Comparison of ENCODE assay signal across 1 cellular context in genomic region chr16:30521873-30522641, GRCh38.
A peak's percentile ranks its signal among the peaks of the same experiment; 100 is the strongest.
TF ChIP-seq lines count a peak whose summit lies in the region.

No MANE protein-coding gene starts in this region.

TF ChIP-seq in HepG2, 621 proteins besides CTCF, POLR2A, EP300 and RAD21 (continued from another document and continues in another):
- no peak for TF ChIP-seq KLF12 (CRISPR knock-in tag; IDR thresholded peaks at IDR 0.05; ENCODE audit: borderline replicate concordance)
- TF ChIP-seq MED1 (CRISPR knock-in tag; IDR thresholded peaks at IDR 0.05): no peak; the same call in 1 of the 2 replicates
- no peak for TF ChIP-seq PHB2 (IDR thresholded peaks at IDR 0.05; ENCODE audit: partially characterized antibody)
- no peak for TF ChIP-seq TAF1 (CRISPR knock-in tag; IDR thresholded peaks at IDR 0.05)
- no peak for TF ChIP-seq KLF9 (CRISPR knock-in tag; IDR thresholded peaks at IDR 0.05; ENCODE audit: low read depth)
- TF ChIP-seq GZF1 (CRISPR knock-in tag; IDR thresholded peaks at IDR 0.05): no peak
- no peak for TF ChIP-seq ZNF777 (CRISPR knock-in tag; IDR thresholded peaks at IDR 0.05)
- no peak for TF ChIP-seq ZBTB49 (CRISPR knock-in tag; IDR thresholded peaks at IDR 0.05; ENCODE audit: borderline replicate concordance)
- TF ChIP-seq GATA4 (IDR thresholded peaks at IDR 0.05; ENCODE audit: borderline replicate concordance, low read depth): no peak
- no peak for TF ChIP-seq ISL2 (CRISPR knock-in tag; IDR thresholded peaks at IDR 0.05)
- TF ChIP-seq KLF13 (CRISPR knock-in tag; IDR thresholded peaks at IDR 0.05): no peak
- TF ChIP-seq ZNF775 (CRISPR knock-in tag; IDR thresholded peaks at IDR 0.05; ENCODE audit: borderline replicate concordance): no peak
- peak; percentile 30; the same call in 1 of the 2 replicates for TF ChIP-seq MYC (CRISPR knock-in tag; IDR thresholded peaks at IDR 0.05; ENCODE audit: borderline replicate concordance)
- TF ChIP-seq SRY (CRISPR knock-in tag; IDR thresholded peaks at IDR 0.05): peak; percentile 79
- TF ChIP-seq, protein P1, sequence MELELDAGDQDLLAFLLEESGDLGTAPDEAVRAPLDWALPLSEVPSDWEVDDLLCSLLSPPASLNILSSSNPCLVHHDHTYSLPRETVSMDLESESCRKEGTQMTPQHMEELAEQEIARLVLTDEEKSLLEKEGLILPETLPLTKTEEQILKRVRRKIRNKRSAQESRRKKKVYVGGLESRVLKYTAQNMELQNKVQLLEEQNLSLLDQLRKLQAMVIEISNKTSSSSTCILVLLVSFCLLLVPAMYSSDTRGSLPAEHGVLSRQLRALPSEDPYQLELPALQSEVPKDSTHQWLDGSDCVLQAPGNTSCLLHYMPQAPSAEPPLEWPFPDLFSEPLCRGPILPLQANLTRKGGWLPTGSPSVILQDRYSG (CRISPR knock-in tag; IDR thresholded peaks at IDR 0.05): no peak
- no peak for TF ChIP-seq ETV6 (CRISPR knock-in tag; conservative IDR thresholded peaks at IDR 0.05)
- TF ChIP-seq ZFY (CRISPR knock-in tag; IDR thresholded peaks at IDR 0.05): peak; percentile 52; the same call in 1 of the 2 replicates
- peak; percentile 34; the same call in 1 of the 2 replicates for TF ChIP-seq ZMYM2 (CRISPR knock-in tag; IDR thresholded peaks at IDR 0.05)
- TF ChIP-seq CREM (IDR thresholded peaks at IDR 0.05): peak; percentile 87
- TF ChIP-seq CREM (CRISPR knock-in tag; IDR thresholded peaks at IDR 0.05): 0 out of 2 replicates have a peak, but pooled peaks have one; percentile 26
- TF ChIP-seq ZC3H13 (CRISPR knock-in tag; IDR thresholded peaks at IDR 0.05): no peak
- TF ChIP-seq SMC3 (IDR thresholded peaks at IDR 0.05; ENCODE audit: low read length): no peak
- no peak for TF ChIP-seq ZNF263 (CRISPR knock-in tag; IDR thresholded peaks at IDR 0.05)
- no peak for TF ChIP-seq E2F5 (CRISPR knock-in tag; conservative IDR thresholded peaks at IDR 0.05)
- no peak for TF ChIP-seq ZNF703 (CRISPR knock-in tag; IDR thresholded peaks at IDR 0.05; ENCODE audit: borderline replicate concordance)
- peak; percentile 69; the same call in 1 of the 2 replicates for TF ChIP-seq ZNF441 (CRISPR knock-in tag; IDR thresholded peaks at IDR 0.05; ENCODE audit: borderline replicate concordance)
- TF ChIP-seq ZNF629 (CRISPR knock-in tag; conservative IDR thresholded peaks at IDR 0.05): 0 out of 2 replicates have a peak, but pooled peaks have one; percentile 31
- TF ChIP-seq NR2F2 (IDR thresholded peaks at IDR 0.05; ENCODE audit: borderline replicate concordance, low read depth): no peak
- peak; percentile 90 for TF ChIP-seq BORCS8-MEF2B (CRISPR knock-in tag; IDR thresholded peaks at IDR 0.05)
- no peak for TF ChIP-seq ZFP41 (CRISPR knock-in tag; IDR thresholded peaks at IDR 0.05; ENCODE audit: borderline replicate concordance)
- no peak for TF ChIP-seq ZSCAN20 (CRISPR knock-in tag; IDR thresholded peaks at IDR 0.05; ENCODE audit: borderline replicate concordance)
- no peak for TF ChIP-seq KDM3A (CRISPR knock-in tag; IDR thresholded peaks at IDR 0.05; ENCODE audit: low read depth)
- peak; percentile 69; the same call in 1 of the 2 replicates for TF ChIP-seq ZNF607 (CRISPR knock-in tag; IDR thresholded peaks at IDR 0.05; ENCODE audit: borderline replicate concordance)
- TF ChIP-seq MXD4 (CRISPR knock-in tag; IDR thresholded peaks at IDR 0.05): peak; percentile 60
- TF ChIP-seq RARG (CRISPR knock-in tag; IDR thresholded peaks at IDR 0.05; ENCODE audit: low read depth): no peak
- TF ChIP-seq, protein P2, sequence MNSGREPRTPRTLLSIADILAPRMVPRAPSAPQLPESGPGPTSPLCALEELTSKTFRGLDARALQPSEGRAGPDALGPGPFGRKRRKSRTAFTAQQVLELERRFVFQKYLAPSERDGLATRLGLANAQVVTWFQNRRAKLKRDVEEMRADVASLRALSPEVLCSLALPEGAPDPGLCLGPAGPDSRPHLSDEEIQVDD (CRISPR knock-in tag; IDR thresholded peaks at IDR 0.05; ENCODE audit: borderline replicate concordance): no peak
- no peak for TF ChIP-seq ZNF614 (CRISPR knock-in tag; IDR thresholded peaks at IDR 0.05; ENCODE audit: borderline replicate concordance)
- no peak for TF ChIP-seq GLMP (CRISPR knock-in tag; IDR thresholded peaks at IDR 0.05; ENCODE audit: borderline replicate concordance)
- TF ChIP-seq, protein P3, sequence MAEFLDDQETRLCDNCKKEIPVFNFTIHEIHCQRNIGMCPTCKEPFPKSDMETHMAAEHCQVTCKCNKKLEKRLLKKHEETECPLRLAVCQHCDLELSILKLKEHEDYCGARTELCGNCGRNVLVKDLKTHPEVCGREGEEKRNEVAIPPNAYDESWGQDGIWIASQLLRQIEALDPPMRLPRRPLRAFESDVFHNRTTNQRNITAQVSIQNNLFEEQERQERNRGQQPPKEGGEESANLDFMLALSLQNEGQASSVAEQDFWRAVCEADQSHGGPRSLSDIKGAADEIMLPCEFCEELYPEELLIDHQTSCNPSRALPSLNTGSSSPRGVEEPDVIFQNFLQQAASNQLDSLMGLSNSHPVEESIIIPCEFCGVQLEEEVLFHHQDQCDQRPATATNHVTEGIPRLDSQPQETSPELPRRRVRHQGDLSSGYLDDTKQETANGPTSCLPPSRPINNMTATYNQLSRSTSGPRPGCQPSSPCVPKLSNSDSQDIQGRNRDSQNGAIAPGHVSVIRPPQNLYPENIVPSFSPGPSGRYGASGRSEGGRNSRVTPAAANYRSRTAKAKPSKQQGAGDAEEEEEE (CRISPR knock-in tag; IDR thresholded peaks at IDR 0.05; ENCODE audit: borderline replicate concordance): peak; percentile 30; the same call in 1 of the 2 replicates
- no peak for TF ChIP-seq ZSCAN12 (CRISPR knock-in tag; IDR thresholded peaks at IDR 0.05)
- TF ChIP-seq ZNF496 (CRISPR knock-in tag; IDR thresholded peaks at IDR 0.05; ENCODE audit: insufficient replicate concordance): no peak
- no peak for TF ChIP-seq NFKBIZ (CRISPR knock-in tag; IDR thresholded peaks at IDR 0.05)
- no peak for TF ChIP-seq NONO (IDR thresholded peaks at IDR 0.05)
- no peak; the same call in 1 of the 2 replicates for TF ChIP-seq NONO (CRISPR knock-in tag; conservative IDR thresholded peaks at IDR 0.05)
- TF ChIP-seq, protein P4, sequence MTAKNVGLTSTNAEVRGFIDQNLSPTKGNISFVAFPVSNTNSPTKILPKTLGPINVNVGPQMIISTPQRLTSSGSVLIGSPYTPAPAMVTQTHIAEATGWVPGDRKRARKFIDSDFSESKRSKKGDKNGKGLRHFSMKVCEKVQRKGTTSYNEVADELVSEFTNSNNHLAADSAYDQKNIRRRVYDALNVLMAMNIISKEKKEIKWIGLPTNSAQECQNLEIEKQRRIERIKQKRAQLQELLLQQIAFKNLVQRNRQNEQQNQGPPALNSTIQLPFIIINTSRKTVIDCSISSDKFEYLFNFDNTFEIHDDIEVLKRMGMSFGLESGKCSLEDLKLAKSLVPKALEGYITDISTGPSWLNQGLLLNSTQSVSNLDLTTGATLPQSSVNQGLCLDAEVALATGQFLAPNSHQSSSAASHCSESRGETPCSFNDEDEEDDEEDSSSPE (CRISPR knock-in tag; IDR thresholded peaks at IDR 0.05): peak; percentile 31; the same call in 1 of the 2 replicates
- TF ChIP-seq RFXANK (CRISPR knock-in tag; IDR thresholded peaks at IDR 0.05): no peak
- TF ChIP-seq GPN1 (CRISPR knock-in tag; IDR thresholded peaks at IDR 0.05; ENCODE audit: borderline replicate concordance): no peak
- TF ChIP-seq NR2F6 (IDR thresholded peaks at IDR 0.05): 0 out of 2 replicates have a peak, but pooled peaks have one; percentile 19
- TF ChIP-seq NR2F6 (CRISPR knock-in tag; IDR thresholded peaks at IDR 0.05): peak; percentile 35
- TF ChIP-seq NFE2L1 (CRISPR knock-in tag; IDR thresholded peaks at IDR 0.05; ENCODE audit: borderline replicate concordance): no peak
- no peak for TF ChIP-seq ZC3H4 (CRISPR knock-in tag; IDR thresholded peaks at IDR 0.05; ENCODE audit: borderline replicate concordance)
- peak; percentile 61; the same call in 1 of the 2 replicates for TF ChIP-seq ZNF350 (CRISPR knock-in tag; IDR thresholded peaks at IDR 0.05; ENCODE audit: borderline replicate concordance, low read depth)
- TF ChIP-seq, protein P5, sequence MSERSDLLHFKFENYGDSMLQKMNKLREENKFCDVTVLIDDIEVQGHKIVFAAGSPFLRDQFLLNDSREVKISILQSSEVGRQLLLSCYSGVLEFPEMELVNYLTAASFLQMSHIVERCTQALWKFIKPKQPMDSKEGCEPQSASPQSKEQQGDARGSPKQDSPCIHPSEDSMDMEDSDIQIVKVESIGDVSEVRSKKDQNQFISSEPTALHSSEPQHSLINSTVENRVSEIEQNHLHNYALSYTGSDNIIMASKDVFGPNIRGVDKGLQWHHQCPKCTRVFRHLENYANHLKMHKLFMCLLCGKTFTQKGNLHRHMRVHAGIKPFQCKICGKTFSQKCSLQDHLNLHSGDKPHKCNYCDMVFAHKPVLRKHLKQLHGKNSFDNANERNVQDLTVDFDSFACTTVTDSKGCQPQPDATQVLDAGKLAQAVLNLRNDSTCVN (CRISPR knock-in tag; IDR thresholded peaks at IDR 0.05; ENCODE audit: borderline replicate concordance): peak; percentile 50; the same call in 1 of the 2 replicates
- TF ChIP-seq SP2 (CRISPR knock-in tag; IDR thresholded peaks at IDR 0.05): no peak
- no peak for TF ChIP-seq RAD51 (IDR thresholded peaks at IDR 0.05; ENCODE audit: borderline replicate concordance)
- TF ChIP-seq MEF2D (CRISPR knock-in tag; IDR thresholded peaks at IDR 0.05): no peak; the same call in 1 of the 2 replicates
- TF ChIP-seq PHF8 (CRISPR knock-in tag; IDR thresholded peaks at IDR 0.05): no peak
- no peak for TF ChIP-seq RFX1 (IDR thresholded peaks at IDR 0.05)
- TF ChIP-seq, protein P6, sequence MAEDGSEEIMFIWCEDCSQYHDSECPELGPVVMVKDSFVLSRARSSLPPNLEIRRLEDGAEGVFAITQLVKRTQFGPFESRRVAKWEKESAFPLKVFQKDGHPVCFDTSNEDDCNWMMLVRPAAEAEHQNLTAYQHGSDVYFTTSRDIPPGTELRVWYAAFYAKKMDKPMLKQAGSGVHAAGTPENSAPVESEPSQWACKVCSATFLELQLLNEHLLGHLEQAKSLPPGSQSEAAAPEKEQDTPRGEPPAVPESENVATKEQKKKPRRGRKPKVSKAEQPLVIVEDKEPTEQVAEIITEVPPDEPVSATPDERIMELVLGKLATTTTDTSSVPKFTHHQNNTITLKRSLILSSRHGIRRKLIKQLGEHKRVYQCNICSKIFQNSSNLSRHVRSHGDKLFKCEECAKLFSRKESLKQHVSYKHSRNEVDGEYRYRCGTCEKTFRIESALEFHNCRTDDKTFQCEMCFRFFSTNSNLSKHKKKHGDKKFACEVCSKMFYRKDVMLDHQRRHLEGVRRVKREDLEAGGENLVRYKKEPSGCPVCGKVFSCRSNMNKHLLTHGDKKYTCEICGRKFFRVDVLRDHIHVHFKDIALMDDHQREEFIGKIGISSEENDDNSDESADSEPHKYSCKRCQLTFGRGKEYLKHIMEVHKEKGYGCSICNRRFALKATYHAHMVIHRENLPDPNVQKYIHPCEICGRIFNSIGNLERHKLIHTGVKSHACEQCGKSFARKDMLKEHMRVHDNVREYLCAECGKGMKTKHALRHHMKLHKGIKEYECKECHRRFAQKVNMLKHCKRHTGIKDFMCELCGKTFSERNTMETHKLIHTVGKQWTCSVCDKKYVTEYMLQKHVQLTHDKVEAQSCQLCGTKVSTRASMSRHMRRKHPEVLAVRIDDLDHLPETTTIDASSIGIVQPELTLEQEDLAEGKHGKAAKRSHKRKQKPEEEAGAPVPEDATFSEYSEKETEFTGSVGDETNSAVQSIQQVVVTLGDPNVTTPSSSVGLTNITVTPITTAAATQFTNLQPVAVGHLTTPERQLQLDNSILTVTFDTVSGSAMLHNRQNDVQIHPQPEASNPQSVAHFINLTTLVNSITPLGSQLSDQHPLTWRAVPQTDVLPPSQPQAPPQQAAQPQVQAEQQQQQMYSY (CRISPR knock-in tag; IDR thresholded peaks at IDR 0.05): no peak
- TF ChIP-seq GTF3A (CRISPR knock-in tag; conservative IDR thresholded peaks at IDR 0.05): no peak
- peak; percentile 78 for TF ChIP-seq NRL (CRISPR knock-in tag; IDR thresholded peaks at IDR 0.05; ENCODE audit: borderline replicate concordance)
- peak; percentile 62; the same call in 1 of the 2 replicates for TF ChIP-seq SMAD3 (CRISPR knock-in tag; IDR thresholded peaks at IDR 0.05)
- no peak; the same call in 1 of the 2 replicates for TF ChIP-seq ZBTB43 (CRISPR knock-in tag; conservative IDR thresholded peaks at IDR 0.05)
